Comparison of ENCODE assay signal across 8 cellular contexts in genomic region chr6:33312361-33313104, GRCh38. TPM values are rescaled to one million over a fixed set of nuclear protein-coding genes. Genes with fewer than 3 reads are reported as not detected.
A peak's percentile ranks its signal among the peaks of the same experiment; 100 is the strongest.
DNase-seq lines count a peak whose midpoint lies in the region; ATAC-seq and TF ChIP-seq lines count a peak whose summit lies in the region.

No MANE protein-coding gene starts in this region.

- H3K4me1 Mint-ChIP-seq in T-helper 17 cell = peaks cover 45% of the 10 kb centered on the region

- peak overlapping the region; percentile 97 for H3K4me3 Mint-ChIP-seq in T-helper 17 cell

- no peaks in the 10 kb centered on the region for H3K9me3 ChIP-seq in T-helper 17 cell (ENCODE audit: control insufficient read depth, low read length, poor library complexity, severe bottlenecking)

- POLR2A ChIA-PET in AG04449 (lab: Yijun Ruan, JAX) = interaction anchor here (2.0 to 2.5 kb wide), 2 partner anchors 13 to 23 kb away, joined by 10 to 13 read pairs; partner anchors contain the start of genes PFDN6, RGL2 and WDR46

- no peaks in the 10 kb centered on the region for H3K27me3 Mint-ChIP-seq in T-helper 17 cell

- peak overlapping the region; percentile 96 for H3K4me3 ChIP-seq in AG04449 (ENCODE audit: low read depth, low read length)

- H3K27ac Mint-ChIP-seq in T-helper 17 cell = peak overlapping the region; percentile 99

- no peak for TF ChIP-seq CTCF in AG04449 (IDR thresholded peaks at IDR 0.05; ENCODE audit: insufficient read depth, low read length, missing control alignments)

- H3K36me3 Mint-ChIP-seq in T-helper 17 cell (ENCODE audit: low read depth) = peaks cover 9% of the 10 kb centered on the region

- peak overlapping the region; percentile 92 for H3K27ac ChIP-seq in angular gyrus (ENCODE audit: low read depth, low read length)

- DNase-seq in AG04449 (ENCODE audit: low read depth, low spot score) (no peak), GM19238 (ENCODE audit: insufficient read length, low spot score) (peak; percentile 83), NCI-H128 (lab: John Stamatoyannopoulos, UW; ENCODE audit: unreplicated experiment) (peak; percentile 91), T-helper 17 cell (peak; percentile 76 to 85 (median 76)), hepatic stellate cell (ENCODE audit: low spot score) (peak; percentile 75), putamen (ENCODE audit: low spot score) (peak; percentile 79)

- CTCF ChIA-PET in AG04449 (lab: Yijun Ruan, JAX) = interaction anchor here (1.4 to 4.2 kb wide), 4 partner anchors 11 to 78 kb away, joined by 4 to 37 read pairs (median 13); partner anchors contain the start of gene RGL2

- ATAC-seq in T-helper 17 cell (peak; percentile 60), HG03039 (IDR thresholded peaks at IDR 0.05; ENCODE audit: unreplicated experiment) (no peak)

RNA-seq across cellular contexts. Expression of gene TAPBP, which starts 1.3 kb away (rescaled TPM):
- 100 to 1,000 TPM; 269 to 344 TPM for total RNA-seq in T-helper 17 cell

RNA-seq across cellular contexts. Expression of gene ZBTB22, which starts 5.0 kb away (rescaled TPM):
- total RNA-seq in T-helper 17 cell = 10 to 100 TPM; 17.1 to 20.2 TPM

RNA-seq across cellular contexts. Expression of gene DAXX, which starts 10.2 kb away (rescaled TPM):
- total RNA-seq in T-helper 17 cell = 10 to 100 TPM; 34.5 to 49.0 TPM

RNA-seq across cellular contexts. Expression of gene RGL2, which starts 13.8 kb away (rescaled TPM):
- 10 to 100 TPM; 42.1 to 56.2 TPM for total RNA-seq in T-helper 17 cell

RNA-seq across cellular contexts. Expression of gene PFDN6, which starts 23.1 kb away (rescaled TPM):
- 10 to 100 TPM; 16.5 to 25.7 TPM for total RNA-seq in T-helper 17 cell
